ENCODE assay signal across 8 cellular contexts in the genomic region with DNA sequence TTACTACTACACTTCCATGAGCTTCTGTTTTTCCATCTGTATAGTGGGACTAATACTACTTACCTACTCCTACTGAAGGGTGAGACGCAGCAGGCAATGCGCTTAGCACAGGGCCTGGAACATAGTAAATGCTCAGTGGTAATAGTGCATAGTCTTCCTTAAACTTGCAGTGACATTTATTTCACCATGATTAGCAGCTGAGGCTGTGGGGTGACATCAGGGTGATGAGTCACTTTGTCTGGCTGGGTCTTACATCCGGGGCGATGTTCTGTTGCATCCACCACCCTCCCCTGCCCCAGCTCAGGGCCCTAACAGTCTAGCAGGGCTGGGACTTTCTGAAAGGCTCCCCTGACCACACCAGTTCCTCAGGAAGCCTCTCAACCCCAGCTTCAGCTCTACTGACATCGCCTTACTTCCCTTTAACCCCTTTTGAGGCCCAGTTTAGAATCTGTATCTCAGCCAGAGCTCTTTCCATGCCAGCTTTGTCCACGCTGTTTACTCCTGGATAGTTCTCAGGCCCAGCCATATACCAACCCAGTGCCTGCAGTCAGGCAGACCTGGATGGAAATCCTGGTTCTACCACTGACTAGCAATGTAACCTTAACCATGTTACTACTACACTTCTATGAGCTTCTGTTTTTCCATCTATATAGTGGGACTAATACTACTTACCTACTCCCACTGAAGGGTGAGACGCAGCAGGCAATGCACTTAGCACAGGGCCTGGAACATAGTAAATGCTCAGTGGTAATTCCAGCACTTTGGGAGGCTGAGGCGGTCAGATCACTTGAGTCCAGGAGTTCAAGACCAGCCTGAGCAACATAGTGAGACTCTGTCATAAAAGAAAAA.
DNase-seq lines count a peak whose midpoint lies in the region; ATAC-seq lines count a peak whose summit lies in the region.

No MANE protein-coding gene starts in this region.

- DNase-seq in RPMI7951 (ENCODE audit: low read depth) (peak; percentile 91), left ventricle myocardium superior (peak; percentile 70), NCI-H1048 (lab: John Stamatoyannopoulos, UW) (no peak), NCI-H1105 treated with DMSO at 0.1 percent for 48 hours (lab: John Stamatoyannopoulos, UW) (no peak)
- peak; percentile 93 for DNase-seq in activated effector memory CD4-positive, alpha-beta T cell treated with anti-CD3 and anti-CD28 coated beads, Interleukin-2, amount 50 U/mL, for 16 hours
- peak; percentile 78 for DNase-seq in stimulated activated CD4-positive, alpha-beta T cell treated with anti-CD3 and anti-CD28 coated beads, Interleukin-4, amount 100 ng/mL, for 24 hours

- intact Hi-C loops in left ventricle myocardium superior (cut with micrococcal nuclease) = no loop called here

- ATAC-seq in GM18867 (IDR thresholded peaks at IDR 0.05; ENCODE audit: unreplicated experiment) = peak; percentile 89
- ATAC-seq in HG03039 (IDR thresholded peaks at IDR 0.05; ENCODE audit: unreplicated experiment) = peak; percentile 88
- peak; percentile 68 for ATAC-seq in left ventricle myocardium superior

Comparison
In these comparisons a context has a peak if more than half of its experiments do, and no peak if none do; other contexts are left out.
1. DNase-seq: peak in RPMI7951 (single experiment), activated effector memory CD4-positive, alpha-beta T cell treated with anti-CD3 and anti-CD28 coated beads, Interleukin-2, amount 50 U/mL, for 16 hours (single experiment), left ventricle myocardium superior (single experiment) and stimulated activated CD4-positive, alpha-beta T cell treated with anti-CD3 and anti-CD28 coated beads, Interleukin-4, amount 100 ng/mL, for 24 hours (single experiment); none in NCI-H1048 (single experiment) and NCI-H1105 treated with DMSO at 0.1 percent for 48 hours (single experiment).
2. Peak in every context shown above with its lines, with median percentiles within 50 percentile points of each other: ATAC-seq.